Comparison of ENCODE assay signal across 17 cellular contexts in genomic region chr17:49352587-49353154, GRCh38. TPM values are rescaled to one million over a fixed set of nuclear protein-coding genes. Genes with fewer than 3 reads are reported as not detected.
DNase-seq lines count a peak whose midpoint lies in the region; ATAC-seq lines count a peak whose summit lies in the region.
"Had no signal": no experiment of that assay in that cellular context is flagged by ENCODE, and none has a peak within 500 bp of the region (broad histone marks: within the 10 kb centered on the region; RNA-seq: fewer than 3 reads in every experiment).

No MANE protein-coding gene starts in this region.

- DNase-seq in activated naive CD4-positive, alpha-beta T cell treated with anti-CD3 and anti-CD28 coated beads, Interleukin-2, amount 10 ng/mL, durations not matched to agents 7 days and 5 days: no peak
- DNase-seq in T-cell (no peak), immature natural killer cell (no peak), NCI-H187 treated with DMSO at 0.1 percent for 48 hours (lab: John Stamatoyannopoulos, UW) (no peak), SK-N-DZ (ENCODE audit: low spot score) (no peak), NCI-H446 (lab: John Stamatoyannopoulos, UW) (no peak)
- DNase-seq in stimulated activated naive CD8-positive, alpha-beta T cell treated with anti-CD3 and anti-CD28 coated beads, Interleukin-15, Interleukin-2, amounts not matched to agents 100 U/mL and 50 U/mL, for 24 hours: no peak
- DNase-seq: ACHN, DMS 273 treated with DMSO at 0.1 percent for 48 hours, MG63, NCI-H1092 treated with DMSO at 0.1 percent for 48 hours, NCI-H1694, NCI-H446 treated with DMSO at 0.1 percent for 48 hours, NCI-H748 treated with DMSO at 0.1 percent for 48 hours, PC-9 had no signal

- no peak overlapping the region for H3K4me3 Mint-ChIP-seq in activated naive CD4-positive, alpha-beta T cell treated with anti-CD3 and anti-CD28 coated beads, Interleukin-2, amount 50 U/mL, for 24 hours
- no peak overlapping the region for H3K4me3 Mint-ChIP-seq in activated naive CD4-positive, alpha-beta T cell treated with anti-CD3 and anti-CD28 coated beads, Interleukin-2, amount 10 ng/mL, durations not matched to agents 7 days and 5 days
- H3K4me3 Mint-ChIP-seq in T-cell: no peak overlapping the region
- peak overlapping the region in 3 of 5 donors; percentile 24 to 39 (median 28) for H3K4me3 Mint-ChIP-seq in immature natural killer cell
- H3K4me3 Mint-ChIP-seq: H9 had no signal

- peaks cover 4% of the 10 kb centered on the region for H3K36me3 Mint-ChIP-seq in activated naive CD4-positive, alpha-beta T cell treated with anti-CD3 and anti-CD28 coated beads, Interleukin-2, amount 50 U/mL, for 24 hours
- peaks cover 23% of the 10 kb centered on the region for H3K36me3 Mint-ChIP-seq in activated naive CD4-positive, alpha-beta T cell treated with anti-CD3 and anti-CD28 coated beads, Interleukin-2, amount 10 ng/mL, durations not matched to agents 7 days and 5 days
- peaks cover 18% of the 10 kb centered on the region for H3K36me3 Mint-ChIP-seq in T-cell
- peaks cover 3 to 13% (median 7%) of the 10 kb centered on the region in 3 donors for H3K36me3 Mint-ChIP-seq in immature natural killer cell

- H3K4me1 Mint-ChIP-seq in activated naive CD4-positive, alpha-beta T cell treated with anti-CD3 and anti-CD28 coated beads, Interleukin-2, amount 50 U/mL, for 24 hours: peaks cover 57% of the 10 kb centered on the region
- H3K4me1 Mint-ChIP-seq in activated naive CD4-positive, alpha-beta T cell treated with anti-CD3 and anti-CD28 coated beads, Interleukin-2, amount 10 ng/mL, durations not matched to agents 7 days and 5 days: peaks cover 36% of the 10 kb centered on the region
- H3K4me1 Mint-ChIP-seq in T-cell: peaks cover 31 to 64% (median 54%) of the 10 kb centered on the region in 3 donors
- H3K4me1 Mint-ChIP-seq in immature natural killer cell: peaks cover 31 to 56% of the 10 kb centered on the region in 2 donors

- H3K27ac Mint-ChIP-seq in activated naive CD4-positive, alpha-beta T cell treated with anti-CD3 and anti-CD28 coated beads, Interleukin-2, amount 50 U/mL, for 24 hours: peak overlapping the region; percentile 0
- H3K27ac Mint-ChIP-seq in activated naive CD4-positive, alpha-beta T cell treated with anti-CD3 and anti-CD28 coated beads, Interleukin-2, amount 10 ng/mL, durations not matched to agents 7 days and 5 days: no peak overlapping the region
- H3K27ac Mint-ChIP-seq in T-cell (peak overlapping the region; percentile 23 to 38), immature natural killer cell (peak overlapping the region in 4 of 6 donors; percentile 27 to 69 (median 46))
- H3K27ac Mint-ChIP-seq: H9 had no signal

- CTCF ChIA-PET in activated naive CD4-positive, alpha-beta T cell treated with anti-CD3 and anti-CD28 coated beads, Interleukin-2, amount 10 ng/mL, durations not matched to agents 7 days and 5 days (lab: Charles Lee): interaction anchor here (1.6 kb wide), 1 partner anchor 16 kb away, joined by 4 read pairs; no protein-coding TSS in a partner anchor
- CTCF ChIA-PET in T-cell (lab: Charles Lee): interaction anchor here in 1 of 2 donors (0.7 to 0.9 kb wide), 2 partner anchors 12 kb away, joined by 3 read pairs; no protein-coding TSS in a partner anchor

- no peaks in the 10 kb centered on the region for H3K9me3 Mint-ChIP-seq in activated naive CD4-positive, alpha-beta T cell treated with anti-CD3 and anti-CD28 coated beads, Interleukin-2, amount 50 U/mL, for 24 hours
- H3K9me3 Mint-ChIP-seq in activated naive CD4-positive, alpha-beta T cell treated with anti-CD3 and anti-CD28 coated beads, Interleukin-2, amount 10 ng/mL, durations not matched to agents 7 days and 5 days: no peaks in the 10 kb centered on the region
- H3K9me3 Mint-ChIP-seq in T-cell (no peaks in the 10 kb centered on the region), immature natural killer cell (no peaks in the 10 kb centered on the region)

- POLR2A ChIA-PET in T-cell (lab: Charles Lee): interaction anchor here in 1 of 2 donors (0.6 kb wide), 1 partner anchor 29 kb away, joined by 3 read pairs; no protein-coding TSS in a partner anchor

- H3K27me3 Mint-ChIP-seq in activated naive CD4-positive, alpha-beta T cell treated with anti-CD3 and anti-CD28 coated beads, Interleukin-2, amount 50 U/mL, for 24 hours: no peaks in the 10 kb centered on the region
- H3K27me3 Mint-ChIP-seq in activated naive CD4-positive, alpha-beta T cell treated with anti-CD3 and anti-CD28 coated beads, Interleukin-2, amount 10 ng/mL, durations not matched to agents 7 days and 5 days: no peaks in the 10 kb centered on the region
- H3K27me3 Mint-ChIP-seq in T-cell (no peaks in the 10 kb centered on the region), immature natural killer cell (ENCODE audit: low read depth in 3 of 3) (peaks cover 0 to 2% (median 0%) of the 10 kb centered on the region in 3 donors)

- no peak for ATAC-seq in T-cell (replicated peaks in 1 of 4)
- ATAC-seq in stimulated activated naive CD8-positive, alpha-beta T cell treated with anti-CD3 and anti-CD28 coated beads, Interleukin-15, Interleukin-2, amounts not matched to agents 100 U/mL and 50 U/mL, for 24 hours: peak; percentile 73

RNA-seq across cellular contexts. Expression of gene ZNF652, which starts 9.4 kb away (rescaled TPM):
- 10 to 100 TPM; 51.0 to 61.0 (median 57.1) TPM for total RNA-seq in T-cell
- polyA plus RNA-seq in immature natural killer cell: 10 to 100 TPM in 2 of 3 donors, 1 to 10 TPM in 1; 9.7 to 25.8 (median 16.0) TPM
- 17.8 and 21.9 TPM in 2 replicates for polyA plus RNA-seq in SK-N-DZ (2014; cell fraction: cytosol; rRNA removed)
- polyA plus RNA-seq in SK-N-DZ (2014; cell fraction: nucleus; rRNA removed): 11.5 and 22.1 TPM in 2 replicates

Comparison
In these comparisons a context has a peak if more than half of its experiments do, and no peak if none do; other contexts are left out.
1. H3K4me3 Mint-ChIP-seq: peak in immature natural killer cell (3 of 5); none in activated naive CD4-positive, alpha-beta T cell treated with anti-CD3 and anti-CD28 coated beads, Interleukin-2, amount 50 U/mL, for 24 hours (single experiment), activated naive CD4-positive, alpha-beta T cell treated with anti-CD3 and anti-CD28 coated beads, Interleukin-2, amount 10 ng/mL, durations not matched to agents 7 days and 5 days (single experiment) and T-cell (0 of 3).